Comparison of ENCODE assay signal across 10 cellular contexts in genomic region chr2:219484343-219485200, GRCh38. TPM values are rescaled to one million over a fixed set of nuclear protein-coding genes. Genes with fewer than 3 reads are reported as not detected.
DNase-seq lines count a peak whose midpoint lies in the region; ATAC-seq and TF ChIP-seq lines count a peak whose summit lies in the region.
"Had no signal": no experiment of that assay in that cellular context is flagged by ENCODE, and none has a peak within 500 bp of the region (broad histone marks: within the 10 kb centered on the region; RNA-seq: fewer than 3 reads in every experiment).

No MANE protein-coding gene starts in this region.

- no peaks in the 10 kb centered on the region for H3K79me2 ChIP-seq in parathyroid adenoma

- DNase-seq in Calu3, result no peak
- DNase-seq in T-helper 17 cell, result no peak
- no peak for DNase-seq in left cardiac atrium
- no peak for DNase-seq in stimulated activated CD4-positive, alpha-beta T cell treated with anti-CD3 and anti-CD28 coated beads, Interleukin-2, amount 100 ng/mL, for 24 hours
- DNase-seq: NCI-H774 had no signal

- ATAC-seq in T-helper 17 cell, result peak; percentile 57
- ATAC-seq in left cardiac atrium, result peak; percentile 4 to 66
- no peak for ATAC-seq in esophagus mucosa
- ATAC-seq in HG02870 (IDR thresholded peaks at IDR 0.05; ENCODE audit: unreplicated experiment), result no peak
- ATAC-seq in GM21423 (IDR thresholded peaks at IDR 0.05; ENCODE audit: unreplicated experiment), result no peak

- H3K4me3 Mint-ChIP-seq in Calu3 (ENCODE audit: low read depth, unreplicated experiment) (peak overlapping the region; percentile 34), T-helper 17 cell (peak overlapping the region; percentile 83)

- no peaks in the 10 kb centered on the region for H3K36me3 ChIP-seq in parathyroid adenoma (ENCODE audit: control insufficient read depth, insufficient read depth, low read length)

- H3K9me3 Mint-ChIP-seq in Calu3 (ENCODE audit: low read depth, unreplicated experiment), result no peaks in the 10 kb centered on the region

- no peaks in the 10 kb centered on the region for H3K27me3 ChIP-seq in parathyroid adenoma (ENCODE audit: control insufficient read depth, insufficient read depth, low read length)

- H3K27me3 Mint-ChIP-seq in Calu3 (ENCODE audit: unreplicated experiment), result peaks cover 77% of the 10 kb centered on the region
- H3K27me3 Mint-ChIP-seq in T-helper 17 cell, result peaks cover 58% of the 10 kb centered on the region

- H3K4me1 Mint-ChIP-seq in Calu3 (ENCODE audit: low read depth, unreplicated experiment), result peaks cover 3% of the 10 kb centered on the region
- H3K4me1 Mint-ChIP-seq in T-helper 17 cell, result peaks cover 2% of the 10 kb centered on the region

- H3K4me1 ChIP-seq in parathyroid adenoma, result peaks cover 7% of the 10 kb centered on the region

- no peaks in the 10 kb centered on the region for H3K9me3 ChIP-seq in T-helper 17 cell (ENCODE audit: control insufficient read depth, low read length, poor library complexity, severe bottlenecking)
- no peaks in the 10 kb centered on the region for H3K9me3 ChIP-seq in parathyroid adenoma (ENCODE audit: control insufficient read depth, low read length)

- no peak overlapping the region for H3K9ac ChIP-seq in parathyroid adenoma

- BruUV-seq in Calu3 (replicated peaks; lab: Mats Ljungman, UMichigan), result no TSS peak

- no peak for TF ChIP-seq CTCF in Calu3 (IDR thresholded peaks at IDR 0.05; ENCODE audit: unreplicated experiment)
- TF ChIP-seq CTCF in parathyroid adenoma (IDR thresholded peaks at IDR 0.05), result no peak

- H3K27ac ChIP-seq in parathyroid adenoma, result no peak overlapping the region

- intact Hi-C loops in Calu3 (cut with micrococcal nuclease; ENCODE audit: unreplicated experiment), result no loop called here
- intact Hi-C loops in left cardiac atrium (cut with DNase I), result no loop called here

- H3K36me3 Mint-ChIP-seq in Calu3 (ENCODE audit: insufficient read depth, unreplicated experiment) (no peaks in the 10 kb centered on the region), T-helper 17 cell (ENCODE audit: low read depth) (no peaks in the 10 kb centered on the region)

- H3K27ac Mint-ChIP-seq in Calu3 (ENCODE audit: unreplicated experiment) (no peak overlapping the region), T-helper 17 cell (no peak overlapping the region)

- CTCF ChIA-PET in Calu3 (lab: Charles Lee), result interaction anchor here (0.6 to 4.3 kb wide), 2 partner anchors 11 to 25 kb away, joined by 3 to 15 read pairs; a partner anchor contains a TSS

- H3K4me2 ChIP-seq in parathyroid adenoma (ENCODE audit: low read length), result peak overlapping the region; percentile 17

- peak overlapping the region; percentile 9 for H2AFZ ChIP-seq in parathyroid adenoma

- H3K4me3 ChIP-seq in parathyroid adenoma (ENCODE audit: low read depth, low read length), result peak overlapping the region; percentile 2

RNA-seq across cellular contexts. Expression of gene GMPPA, which starts 14.1 kb away (rescaled TPM):
- 53.0 and 59.4 TPM in 2 replicates for total RNA-seq in Calu3 (2022)
- total RNA-seq in T-helper 17 cell, result 10 to 100 TPM; 25.1 to 27.2 TPM
- total RNA-seq in left cardiac atrium, result 10 to 100 TPM; 29.0 to 30.0 TPM
- total RNA-seq in esophagus mucosa, result 19.9 TPM

RNA-seq across cellular contexts. Expression of gene ASIC4, which starts 29.7 kb away (rescaled TPM):
- 0.17 TPM in 1 of 2 replicates, not detected in the other for total RNA-seq in Calu3 (2022)
- under 1 TPM in 1 of 2 donors, not detected in 1; 0.13 TPM for total RNA-seq in T-helper 17 cell
- total RNA-seq in left cardiac atrium, result under 1 TPM in 1 of 2 donors, not detected in 1; 0.32 TPM
- not detected for total RNA-seq in esophagus mucosa
- total RNA-seq: mesenteric fat pad had no signal

RNA-seq across cellular contexts. Expression of gene SPEG, which starts 49.9 kb away (rescaled TPM):
- 13.4 and 16.7 TPM in 2 replicates for total RNA-seq in Calu3 (2022)
- 1 to 10 TPM; 7.3 to 8.4 TPM for total RNA-seq in T-helper 17 cell
- total RNA-seq in left cardiac atrium, result 10 to 100 TPM; 94.6 to 94.9 TPM
- total RNA-seq in esophagus mucosa, result 3.8 TPM

RNA-seq across cellular contexts. Expression of gene CHPF, which starts 59.0 kb away (rescaled TPM):
- total RNA-seq in Calu3 (2022), result 139 and 141 TPM in 2 replicates
- 10 to 100 TPM in 1 of 2 donors, 1 to 10 TPM in 1; 9.4 to 10.4 TPM for total RNA-seq in T-helper 17 cell
- total RNA-seq in left cardiac atrium, result 100 to 1,000 TPM in 1 of 2 donors, 10 to 100 TPM in 1; 72.4 to 113 TPM
- 27.1 TPM for total RNA-seq in esophagus mucosa

RNA-seq across cellular contexts. Expression of gene TMEM198, which starts 59.3 kb away (rescaled TPM):
- total RNA-seq in Calu3 (2022) (5.2 and 5.9 TPM in 2 replicates), T-helper 17 cell (under 1 TPM; 0.42 to 0.77 TPM), left cardiac atrium (1 to 10 TPM; 3.2 to 4.1 TPM), esophagus mucosa (1.2 TPM)

Comparison
In these comparisons a context has a peak if more than half of its experiments do, and no peak if none do; other contexts are left out.
1. ATAC-seq: peak in T-helper 17 cell (single experiment) and left cardiac atrium (2 of 2); none in esophagus mucosa (single experiment), HG02870 (single experiment) and GM21423 (single experiment).